Comparison of ENCODE assay signal across 8 cellular contexts in genomic region chr10:119028900-119029612, GRCh38. TPM values are rescaled to one million over a fixed set of nuclear protein-coding genes. Genes with fewer than 3 reads are reported as not detected.
DNase-seq lines count a peak whose midpoint lies in the region; ATAC-seq and TF ChIP-seq lines count a peak whose summit lies in the region.

No MANE protein-coding gene starts in this region.

- H3K9me3 ChIP-seq in CD4-positive, alpha-beta memory T cell (ENCODE audit: control insufficient read depth in 1 of 2, low read length in 2 of 2) = no peaks in the 10 kb centered on the region
- H3K9me3 ChIP-seq in OCI-LY1 (ENCODE audit: low read length) (no peaks in the 10 kb centered on the region), esophagus (ENCODE audit: control insufficient read depth in 2 of 2, insufficient read depth in 1 of 2, low read depth in 1 of 2, low read length in 1 of 2) (no peaks in the 10 kb centered on the region), mucosa of stomach (ENCODE audit: control insufficient read depth, low read length) (no peaks in the 10 kb centered on the region)

- H3K4me1 Mint-ChIP-seq in CD4-positive, alpha-beta memory T cell = peaks cover 6 to 30% (median 15%) of the 10 kb centered on the region in 4 donors
- H3K4me1 Mint-ChIP-seq in activated T-cell treated with anti-CD3 and anti-CD28 coated beads, Interleukin-2, amount 50 U/mL, for 24 hours (ENCODE audit: low read depth) = peaks cover 25% of the 10 kb centered on the region

- peak; percentile 66 for ATAC-seq in GM19455 (IDR thresholded peaks at IDR 0.05; ENCODE audit: unreplicated experiment)

- H3K36me3 Mint-ChIP-seq in CD4-positive, alpha-beta memory T cell = peaks cover 4 to 8% of the 10 kb centered on the region in 2 donors
- H3K36me3 Mint-ChIP-seq in activated T-cell treated with anti-CD3 and anti-CD28 coated beads, Interleukin-2, amount 50 U/mL, for 24 hours (ENCODE audit: low read depth) = peaks cover 26% of the 10 kb centered on the region

- peak overlapping the region; percentile 78 to 85 (median 80) for H3K4me3 Mint-ChIP-seq in CD4-positive, alpha-beta memory T cell
- peak overlapping the region; percentile 58 for H3K4me3 Mint-ChIP-seq in activated T-cell treated with anti-CD3 and anti-CD28 coated beads, Interleukin-2, amount 50 U/mL, for 24 hours

- H3K9me2 ChIP-seq in OCI-LY1 (ENCODE audit: low read depth, low read length) = no peaks in the 10 kb centered on the region

- intact Hi-C loops in CD4-positive, alpha-beta memory T cell (cut with micrococcal nuclease) = loop anchor here (1.0 to 2.0 kb wide), 2 partner anchors 274 to 461 kb away; partner anchors contain the start of gene CACUL1

- POLR2A ChIA-PET in CD4-positive, alpha-beta memory T cell (lab: Charles Lee; ENCODE audit: partially characterized antibody) = interaction anchor here (0.7 to 3.9 kb wide), 10 partner anchors 9 to 696 kb away, joined by 3 to 12 read pairs (median 6); partner anchors contain the start of genes CACUL1, DENND10, EIF3A and SFXN4

- CTCF ChIA-PET in CD4-positive, alpha-beta memory T cell (lab: Charles Lee; ENCODE audit: partially characterized antibody) = interaction anchor here (1.0 kb wide), 1 partner anchor 177 kb away, joined by 3 read pairs; no protein-coding TSS in a partner anchor

- H3K9ac ChIP-seq in OCI-LY1 (ENCODE audit: low read length) (no peak overlapping the region), mucosa of stomach (ENCODE audit: low read length) (peak overlapping the region; percentile 17)

- peaks cover 11% of the 10 kb centered on the region; the same call in 1 of the 2 replicates for H3F3A ChIP-seq in OCI-LY1 (ENCODE audit: insufficient read depth, low read length)

- no peak for TF ChIP-seq CTCF in HL-60 (IDR thresholded peaks at IDR 0.05; ENCODE audit: insufficient read depth, low read length)
- no peak for TF ChIP-seq CTCF in OCI-LY1 (IDR thresholded peaks at IDR 0.05; ENCODE audit: low read length)

- no peak overlapping the region for H3K27ac ChIP-seq in CD4-positive, alpha-beta memory T cell (ENCODE audit: low read depth, low read length)
- H3K27ac ChIP-seq in HL-60 (replicated peaks) (no peak overlapping the region), OCI-LY1 (ENCODE audit: low read depth, low read length, poor library complexity, severe bottlenecking) (no peak overlapping the region), esophagus (ENCODE audit: low read depth in 2 of 2, low read length in 1 of 2) (peak overlapping the region; percentile 39 to 79)

- H2AFZ ChIP-seq in OCI-LY1 (ENCODE audit: low read length) = no peak overlapping the region

- no peaks in the 10 kb centered on the region for H3K27me3 ChIP-seq in CD4-positive, alpha-beta memory T cell (ENCODE audit: insufficient read depth, low read length)
- no peaks in the 10 kb centered on the region for H3K27me3 ChIP-seq in HL-60 (ENCODE audit: insufficient read depth, poor library complexity, severe bottlenecking)
- H3K27me3 ChIP-seq in OCI-LY1 (ENCODE audit: insufficient read depth, low read length) = no peaks in the 10 kb centered on the region; the same call in 1 of the 2 replicates
- no peaks in the 10 kb centered on the region for H3K27me3 ChIP-seq in esophagus (ENCODE audit: control insufficient read depth in 1 of 2, insufficient read depth in 2 of 2, low read length in 2 of 2)
- H3K27me3 ChIP-seq in mucosa of stomach (ENCODE audit: control insufficient read depth, insufficient read depth, low read length) = no peaks in the 10 kb centered on the region

- 6 to 7% methylated on average over 49 to 68 of the region's 68 CpGs for WGBS in esophagus, 2 donors

- peaks cover 4% of the 10 kb centered on the region for H3K36me3 ChIP-seq in CD4-positive, alpha-beta memory T cell (ENCODE audit: insufficient read depth, low read length)
- H3K36me3 ChIP-seq in OCI-LY1 (ENCODE audit: insufficient read depth, low read length) = peaks cover 23% of the 10 kb centered on the region
- H3K36me3 ChIP-seq in esophagus (ENCODE audit: control insufficient read depth in 2 of 2, insufficient read depth in 2 of 2, low read length in 1 of 2) = peaks cover 0 to 3% of the 10 kb centered on the region in 2 donors
- H3K36me3 ChIP-seq in mucosa of stomach (ENCODE audit: control insufficient read depth, insufficient read depth, low read length) = peaks cover 3% of the 10 kb centered on the region

- DNase-seq in CD4-positive, alpha-beta memory T cell = peak; percentile 69 to 84 (median 73)
- DNase-seq in HL-60 (ENCODE audit: low read depth in 1 of 2, low spot score in 1 of 2) = peak; percentile 59 to 81
- DNase-seq in activated T-cell treated with anti-CD3 and anti-CD28 coated beads, Interleukin-2, amount 50 U/mL, for 24 hours = peak; percentile 86
- DNase-seq in stimulated activated CD8-positive, alpha-beta memory T cell treated with anti-CD3 and anti-CD28 coated beads, Interleukin-4, amount 100 ng/mL, for 24 hours (ENCODE audit: low read depth) = peak; percentile 70

- peak overlapping the region in 3 of 7 donors; percentile 64 to 73 (median 72) for H3K27ac Mint-ChIP-seq in CD4-positive, alpha-beta memory T cell
- peak overlapping the region; percentile 47 for H3K27ac Mint-ChIP-seq in activated T-cell treated with anti-CD3 and anti-CD28 coated beads, Interleukin-2, amount 50 U/mL, for 24 hours

- H3K4me2 ChIP-seq in OCI-LY1 (ENCODE audit: low read length) = peak overlapping the region; percentile 42

- H3K27me3 Mint-ChIP-seq in CD4-positive, alpha-beta memory T cell = no peaks in the 10 kb centered on the region
- H3K27me3 Mint-ChIP-seq in activated T-cell treated with anti-CD3 and anti-CD28 coated beads, Interleukin-2, amount 50 U/mL, for 24 hours = peaks cover 4% of the 10 kb centered on the region

- H3K79me2 ChIP-seq in OCI-LY1 (ENCODE audit: insufficient read depth, low read length) = no peaks in the 10 kb centered on the region

- H3K4me3 ChIP-seq in CD4-positive, alpha-beta memory T cell (ENCODE audit: low read length in 2 of 2) = peak overlapping the region in 1 of 2 donors; percentile 28
- H3K4me3 ChIP-seq in HL-60 (replicated peaks; ENCODE audit: insufficient read depth, low read length) (peak overlapping the region; percentile 44), OCI-LY1 (ENCODE audit: low read depth, low read length, poor library complexity, severe bottlenecking) (peak overlapping the region; percentile 36), esophagus (ENCODE audit: low read depth in 1 of 2, low read length in 2 of 2) (peak overlapping the region; percentile 30 to 56), mucosa of stomach (ENCODE audit: low read length) (peak overlapping the region; percentile 22)

- H3K4me1 ChIP-seq in CD4-positive, alpha-beta memory T cell (ENCODE audit: insufficient read depth, low read length) = peaks cover 7% of the 10 kb centered on the region
- H3K4me1 ChIP-seq in OCI-LY1 (ENCODE audit: insufficient read depth, low read length, severe bottlenecking) = peaks cover 25% of the 10 kb centered on the region
- peaks cover 4% of the 10 kb centered on the region in 2 donors for H3K4me1 ChIP-seq in esophagus (ENCODE audit: control insufficient read depth in 2 of 2, insufficient read depth in 2 of 2, low read length in 1 of 2)
- H3K4me1 ChIP-seq in mucosa of stomach (ENCODE audit: control insufficient read depth, insufficient read depth, low read length) = peaks cover 10% of the 10 kb centered on the region

- no peaks in the 10 kb centered on the region for H4K20me1 ChIP-seq in OCI-LY1 (ENCODE audit: insufficient read depth, low read length)

- no peaks in the 10 kb centered on the region for H3K9me3 Mint-ChIP-seq in CD4-positive, alpha-beta memory T cell
- no peaks in the 10 kb centered on the region for H3K9me3 Mint-ChIP-seq in activated T-cell treated with anti-CD3 and anti-CD28 coated beads, Interleukin-2, amount 50 U/mL, for 24 hours

RNA-seq across cellular contexts. Expression of gene NANOS1, which starts 0.5 kb away (rescaled TPM):
- total RNA-seq in CD4-positive, alpha-beta memory T cell = under 1 TPM; 0.49 to 0.64 TPM
- under 1 TPM in 1 of 2 donors, not detected in 1; 0.11 TPM for polyA plus RNA-seq in CD4-positive, alpha-beta memory T cell
- 1 to 10 TPM; 1.1 to 1.3 TPM for polyA plus RNA-seq in esophagus

RNA-seq across cellular contexts. Expression of gene EIF3A, which starts 51.6 kb away (rescaled TPM):
- 100 to 1,000 TPM; 122 to 129 TPM for total RNA-seq in CD4-positive, alpha-beta memory T cell
- 10 to 100 TPM; 29.8 to 81.7 TPM for polyA plus RNA-seq in CD4-positive, alpha-beta memory T cell
- polyA plus RNA-seq in esophagus = 10 to 100 TPM; 32.3 to 51.0 TPM

Comparison
In these comparisons a context has a peak if more than half of its experiments do, and no peak if none do; other contexts are left out.
1. H3K27ac ChIP-seq: peak in esophagus (2 of 2); none in CD4-positive, alpha-beta memory T cell (single experiment), HL-60 (single experiment) and OCI-LY1 (single experiment).
2. Peak in every context shown above with its lines, with median percentiles within 50 percentile points of each other: DNase-seq.